12 cellular contexts compared by ENCODE assay signal in the genomic region with DNA sequence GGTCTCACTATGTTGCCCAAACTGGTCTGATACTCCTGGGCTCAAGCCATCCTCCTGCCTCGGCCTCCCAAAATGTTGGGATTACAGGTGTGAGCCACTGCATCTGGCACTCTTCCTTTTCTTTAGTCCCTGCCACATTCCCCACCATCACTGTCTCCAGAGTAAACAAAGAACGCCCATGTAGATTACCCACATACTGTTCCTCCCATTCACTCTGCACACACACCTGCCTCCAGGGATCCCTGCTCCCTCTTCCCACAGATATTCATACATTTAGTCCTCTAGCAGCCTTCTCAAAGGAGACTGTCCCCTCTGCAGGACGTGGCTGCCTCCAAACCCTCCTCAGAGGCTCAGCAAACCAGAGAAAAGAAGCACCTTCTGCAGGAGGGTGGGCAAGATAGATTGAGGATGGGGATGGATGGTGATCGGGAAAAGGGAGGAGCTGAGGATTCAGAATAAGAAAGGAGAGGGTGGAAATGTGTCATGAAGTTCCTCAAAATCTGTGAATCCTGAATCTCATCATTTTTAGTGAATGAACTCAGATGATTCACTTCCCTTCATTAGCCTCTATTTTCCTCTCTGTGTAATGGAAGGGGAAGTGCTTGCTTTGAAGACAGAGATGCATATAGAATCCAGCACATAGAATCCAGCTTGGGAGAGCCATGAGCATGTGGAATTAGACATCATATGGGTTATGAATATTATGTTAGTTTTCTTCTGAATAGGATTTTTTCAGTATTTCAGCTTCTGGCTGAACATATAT. TPM values are rescaled to one million over a fixed set of nuclear protein-coding genes. Genes with fewer than 3 reads are reported as not detected.
DNase-seq lines count a peak whose midpoint lies in the region; ATAC-seq and TF ChIP-seq lines count a peak whose summit lies in the region.
"Had no signal": no experiment of that assay in that cellular context is flagged by ENCODE, and none has a peak within 500 bp of the region (broad histone marks: within the 10 kb centered on the region; RNA-seq: fewer than 3 reads in every experiment).

No MANE protein-coding gene starts in this region.

- H3K27me3 Mint-ChIP-seq in CD14-positive monocyte (ENCODE audit: low read depth in 3 of 3) (peaks cover 3 to 13% (median 5%) of the 10 kb centered on the region in 3 donors), neural crest cell (ENCODE audit: low read depth) (peaks cover 21% of the 10 kb centered on the region)

- TF ChIP-seq CTCF in CD14-positive monocyte (IDR thresholded peaks at IDR 0.05) (no peak), brain microvascular endothelial cell (IDR thresholded peaks at IDR 0.05; ENCODE audit: low read depth, low read length, missing control alignments) (no peak), neural crest cell (conservative IDR thresholded peaks at IDR 0.05) (no peak)

- ATAC-seq in GM19395 (IDR thresholded peaks at IDR 0.05; ENCODE audit: unreplicated experiment) (no peak), HG03196 (IDR thresholded peaks at IDR 0.05; ENCODE audit: unreplicated experiment) (no peak)
- ATAC-seq: CD8-positive, alpha-beta T cell had no signal

- H3K4me3 Mint-ChIP-seq in CD14-positive monocyte (peak overlapping the region in 1 of 2 donors; percentile 56), neural crest cell (no peak overlapping the region)
- H3K4me3 Mint-ChIP-seq: CD8-positive, alpha-beta T cell had no signal

- no peak overlapping the region for H3K4me3 ChIP-seq in brain microvascular endothelial cell (ENCODE audit: low read depth, low read length)
- H3K4me3 ChIP-seq: ovary had no signal

- H3K27ac ChIP-seq in brain microvascular endothelial cell: peak overlapping the region; percentile 89

- H3K4me1 Mint-ChIP-seq in CD14-positive monocyte (peaks cover 73% of the 10 kb centered on the region), neural crest cell (peaks cover 37% of the 10 kb centered on the region)

- no peak for DNase-seq in CD14-positive monocyte (ENCODE audit: low spot score)
- DNase-seq in HT1080 (ENCODE audit: low read depth): peak; percentile 83
- no peak for DNase-seq in brain microvascular endothelial cell
- DNase-seq in neural crest cell (ENCODE audit: low read depth, low spot score): no peak
- DNase-seq in T-helper 2 cell: no peak
- no peak for DNase-seq in foreskin melanocyte
- DNase-seq: CD8-positive, alpha-beta T cell; NCI-H1694 treated with DMSO at 0.1 percent for 48 hours; ovary; stimulated activated CD4-positive, alpha-beta T cell treated with anti-CD3 and anti-CD28 coated beads, Interleukin-4, amount 100 ng/mL, for 1 hour had no signal

- intact Hi-C loops in CD14-positive monocyte (cut with micrococcal nuclease): loop anchor here in 1 of 2 donors (2.0 to 10.0 kb wide), 2 partner anchors 17 to 89 kb away; a partner anchor contains a TSS

- H3K27me3 ChIP-seq in brain microvascular endothelial cell (replicated peaks): no peaks in the 10 kb centered on the region
- H3K27me3 ChIP-seq: ovary had no signal

- H3K36me3 Mint-ChIP-seq in CD14-positive monocyte: no peaks in the 10 kb centered on the region
- no peaks in the 10 kb centered on the region for H3K36me3 Mint-ChIP-seq in neural crest cell (ENCODE audit: low read depth)
- H3K36me3 Mint-ChIP-seq: CD8-positive, alpha-beta T cell had no signal

- H3K36me3 ChIP-seq in brain microvascular endothelial cell (replicated peaks): no peaks in the 10 kb centered on the region
- H3K36me3 ChIP-seq: ovary had no signal

- in situ Hi-C loops in brain microvascular endothelial cell (cut with HindIII; ENCODE audit: low pct_ligation_motif_present, low sequenced_read_pairs): no loop called here

- H3K9me3 Mint-ChIP-seq in CD14-positive monocyte: no peaks in the 10 kb centered on the region
- no peaks in the 10 kb centered on the region for H3K9me3 Mint-ChIP-seq in neural crest cell
- H3K9me3 Mint-ChIP-seq: CD8-positive, alpha-beta T cell had no signal

- H3K27ac Mint-ChIP-seq in CD14-positive monocyte: peak overlapping the region; percentile 70 to 94 (median 84)
- H3K27ac Mint-ChIP-seq in neural crest cell (ENCODE audit: unreplicated experiment): peak overlapping the region; percentile 8
- H3K27ac Mint-ChIP-seq: CD8-positive, alpha-beta T cell had no signal

RNA-seq across cellular contexts. Expression of a gene that starts 5.5 kb away (rescaled TPM):
- under 1 TPM; 0.16 to 0.43 TPM for polyA plus RNA-seq in CD14-positive monocyte
- total RNA-seq in HT1080 (2014; rRNA removed; shearing (Covaris generic)): 504 and 552 TPM in 2 replicates
- polyA plus RNA-seq in HT1080 (2015; cell fraction: cytosol; rRNA removed): 1,046 and 1,097 TPM in 2 replicates
- 1,577 and 1,656 TPM in 2 replicates for polyA plus RNA-seq in HT1080 (2015; cell fraction: nucleus; rRNA removed)
- total RNA-seq in neural crest cell: 3.5 and 4.2 TPM in 2 replicates

RNA-seq across cellular contexts. Expression of a gene that starts 31.1 kb away (rescaled TPM):
- 1 to 10 TPM; 1.7 to 3.0 TPM for polyA plus RNA-seq in CD14-positive monocyte
- total RNA-seq in HT1080 (2014; rRNA removed; shearing (Covaris generic)): 27.5 and 32.4 TPM in 2 replicates
- 27.8 and 34.2 TPM in 2 replicates for polyA plus RNA-seq in HT1080 (2015; cell fraction: cytosol; rRNA removed)
- 62.4 and 65.4 TPM in 2 replicates for polyA plus RNA-seq in HT1080 (2015; cell fraction: nucleus; rRNA removed)
- total RNA-seq in neural crest cell: 25.5 and 25.7 TPM in 2 replicates

Comparison
In these comparisons a context has a peak if more than half of its experiments do, and no peak if none do; other contexts are left out.
1. RNA of a gene that starts 5.5 kb away (total RNA-seq): 504 to 552 TPM in HT1080; 3.5 to 4.2 TPM in neural crest cell; every median in the first group is over 10 times any median in the second.